ENCODE assay signal across 29 cellular contexts in the genomic region with DNA sequence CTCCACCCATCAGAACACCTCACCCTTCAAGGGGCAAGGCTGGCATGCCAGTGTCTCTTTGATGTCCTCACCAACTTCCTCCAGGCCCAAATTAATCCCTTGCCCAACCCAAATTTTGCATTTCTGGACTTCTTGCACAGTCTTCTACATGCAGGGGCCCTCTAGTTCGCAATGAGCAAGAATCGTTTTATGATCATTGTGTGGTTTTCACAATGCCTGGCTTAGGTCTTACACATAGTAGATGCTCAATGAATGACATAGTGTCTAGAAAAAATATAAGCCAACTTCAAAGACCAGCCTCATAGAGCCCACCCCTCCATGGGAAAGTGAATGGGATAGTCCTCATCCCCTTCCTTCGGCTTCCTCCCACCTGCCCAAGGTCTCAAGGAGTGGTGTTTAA. TPM values are rescaled to one million over a fixed set of nuclear protein-coding genes. Genes with fewer than 3 reads are reported as not detected.
"Had no signal": no experiment of that assay in that cellular context is flagged by ENCODE, and none has a peak within 500 bp of the region (broad histone marks: within the 10 kb centered on the region; RNA-seq: fewer than 3 reads in every experiment).

No MANE protein-coding gene starts in this region.

- ATAC-seq: activated CD8-positive, alpha-beta T cell treated with anti-CD3 and anti-CD28 coated beads for 36 hours; activated T-cell treated with anti-CD3 and anti-CD28 coated beads, Interleukin-2, amount 50 U/mL, for 4 hours; activated T-helper 17 cell treated with anti-CD3 and anti-CD28 coated beads, Interleukin-2, amount 50 U/mL, for 72 hours; gastroesophageal sphincter had no signal

- H3K27ac Mint-ChIP-seq: activated CD8-positive, alpha-beta T cell treated with anti-CD3 and anti-CD28 coated beads for 36 hours; activated naive CD8-positive, alpha-beta T cell; activated T-helper 17 cell treated with anti-CD3 and anti-CD28 coated beads, Interleukin-2, amount 50 U/mL, for 72 hours had no signal

- DNase-seq: activated CD4-positive, alpha-beta T cell treated with anti-CD3 and anti-CD28 coated beads for 1 hour; activated CD4-positive, alpha-beta T cell treated with anti-CD3 and anti-CD28 coated beads for 4 hours; activated CD4-positive, alpha-beta T cell treated with anti-CD3 and anti-CD28 coated beads, Interleukin-2, amount 50 U/mL, for 1 hour; activated CD4-positive, CD25-positive, alpha-beta regulatory T cell; activated CD8-positive, alpha-beta memory T cell treated with anti-CD3 and anti-CD28 coated beads for 24 hours; activated CD8-positive, alpha-beta T cell treated with anti-CD3 and anti-CD28 coated beads for 36 hours; activated effector memory CD4-positive, alpha-beta T cell treated with Interleukin-2 at 50 U/mL for 16 hours; activated gamma-delta T cell treated with Interleukin-2 at 50 U/mL for 16 hours; activated naive CD4-positive, alpha-beta T cell treated with anti-CD3 and anti-CD28 coated beads, Interleukin-2, amount 50 U/mL, for 16 hours; activated naive CD4-positive, alpha-beta T cell treated with Interleukin-2 at 50 U/mL for 16 hours; activated T-cell treated with anti-CD3 and anti-CD28 coated beads, Interleukin-2, amount 50 U/mL, for 4 hours; amniotic stem cell; anterior cingulate cortex; brain microvascular endothelial cell; cortex of kidney; dermis blood vessel endothelial cell; effector CD4-positive, alpha-beta T cell; esophagus squamous epithelium; foreskin melanocyte had no signal

- H3K27me3 Mint-ChIP-seq: activated CD8-positive, alpha-beta T cell treated with anti-CD3 and anti-CD28 coated beads for 36 hours; activated T-helper 17 cell treated with anti-CD3 and anti-CD28 coated beads, Interleukin-2, amount 50 U/mL, for 72 hours had no signal

- H3K4me3 Mint-ChIP-seq: activated CD8-positive, alpha-beta T cell treated with anti-CD3 and anti-CD28 coated beads for 36 hours; activated naive CD8-positive, alpha-beta T cell; activated T-cell treated with anti-CD3 and anti-CD28 coated beads, Interleukin-2, amount 50 U/mL, for 4 hours; activated T-helper 17 cell treated with anti-CD3 and anti-CD28 coated beads, Interleukin-2, amount 50 U/mL, for 72 hours had no signal

- H3K36me3 Mint-ChIP-seq: activated naive CD8-positive, alpha-beta T cell had no signal

- H3K9me3 Mint-ChIP-seq: activated CD8-positive, alpha-beta T cell treated with anti-CD3 and anti-CD28 coated beads for 36 hours; activated T-cell treated with anti-CD3 and anti-CD28 coated beads, Interleukin-2, amount 50 U/mL, for 4 hours; activated T-helper 17 cell treated with anti-CD3 and anti-CD28 coated beads, Interleukin-2, amount 50 U/mL, for 72 hours had no signal

RNA-seq across cellular contexts. Expression of a gene that starts 9.8 kb away (rescaled TPM):
- total RNA-seq: bronchial epithelial cell, chondrocyte had no signal

RNA-seq across cellular contexts. Expression of a gene that starts 28.9 kb away (rescaled TPM):
- total RNA-seq: astrocyte, bronchial epithelial cell, chondrocyte, dermis blood vessel endothelial cell, endothelial cell of umbilical vein, fibroblast of lung, fibroblast of villous mesenchyme, glomerular endothelial cell had no signal
